In the genomic region with DNA sequence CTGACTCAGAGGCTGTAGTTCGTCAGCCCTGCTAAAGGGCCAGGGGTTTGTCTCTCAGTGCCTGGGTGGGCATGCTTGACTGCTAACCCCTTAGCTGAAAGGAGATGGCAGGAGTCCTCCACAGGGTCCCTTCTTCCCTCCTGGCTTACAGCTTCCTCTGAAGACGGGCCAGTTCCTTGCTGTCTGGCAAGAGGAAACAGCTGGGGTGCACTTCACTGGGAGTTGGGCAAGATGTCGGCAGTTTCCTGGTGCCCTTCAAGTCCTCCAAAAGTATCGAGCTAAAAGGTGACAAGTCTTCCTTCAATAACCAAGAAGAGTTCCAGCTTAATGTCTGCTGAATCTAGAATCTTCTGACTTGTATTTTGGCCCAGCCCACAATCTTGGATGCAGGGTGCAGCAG, we compare ENCODE assay signal across 11 cellular contexts. TPM values are rescaled to one million over a fixed set of nuclear protein-coding genes. Genes with fewer than 3 reads are reported as not detected.
DNase-seq lines count a peak whose midpoint lies in the region; ATAC-seq and TF ChIP-seq lines count a peak whose summit lies in the region.
"Had no signal": no experiment of that assay in that cellular context is flagged by ENCODE, and none has a peak within 500 bp of the region (broad histone marks: within the 10 kb centered on the region; RNA-seq: fewer than 3 reads in every experiment).

No MANE protein-coding gene starts in this region.

- no peak for TF ChIP-seq EP300 in sigmoid colon (IDR thresholded peaks at IDR 0.05)

- H3K9me3 Mint-ChIP-seq in endothelial cell (ENCODE audit: unreplicated experiment) = no peaks in the 10 kb centered on the region
- H3K9me3 Mint-ChIP-seq: CD4-positive, CD25-positive, alpha-beta regulatory T cell; WTC11 had no signal

- peak overlapping the region; percentile 1 to 34 (median 16) for H3K27ac ChIP-seq in sigmoid colon
- H3K27ac ChIP-seq: SJSA1 had no signal

- H3K27me3 ChIP-seq in sigmoid colon = no peaks in the 10 kb centered on the region
- H3K27me3 ChIP-seq: SJSA1 had no signal

- H3K36me3 ChIP-seq in sigmoid colon = peaks cover 40 to 95% (median 54%) of the 10 kb centered on the region in 4 donors

- intact Hi-C loops in sigmoid colon (cut with DNase I) = no loop called here

- peaks cover 10% of the 10 kb centered on the region for H3K4me1 Mint-ChIP-seq in endothelial cell (ENCODE audit: unreplicated experiment)
- H3K4me1 Mint-ChIP-seq: CD4-positive, CD25-positive, alpha-beta regulatory T cell; WTC11 had no signal

- ATAC-seq in GM18517 (IDR thresholded peaks at IDR 0.05; ENCODE audit: unreplicated experiment) (no peak), HG03196 (IDR thresholded peaks at IDR 0.05; ENCODE audit: unreplicated experiment) (no peak)
- ATAC-seq: WTC11 had no signal

- no peak overlapping the region for H3K4me3 ChIP-seq in sigmoid colon
- H3K4me3 ChIP-seq: SJSA1 had no signal

- peak; percentile 84 to 86 for DNase-seq in Kasumi-1 (lab: John Stamatoyannopoulos, UW)
- DNase-seq in endothelial cell (ENCODE audit: low spot score) = no peak
- no peak for DNase-seq in sigmoid colon
- no peak for DNase-seq in dedifferentiated amniotic fluid mesenchymal stem cell (ENCODE audit: extremely low spot score)
- DNase-seq: CD4-positive, CD25-positive, alpha-beta regulatory T cell; kidney glomerular epithelial cell; NCI-H526 had no signal

- no peaks in the 10 kb centered on the region for H3K9me3 ChIP-seq in sigmoid colon
- H3K9me3 ChIP-seq: SJSA1 had no signal

- peak overlapping the region; percentile 94 for H3K27ac Mint-ChIP-seq in endothelial cell (ENCODE audit: unreplicated experiment)
- H3K27ac Mint-ChIP-seq: CD4-positive, CD25-positive, alpha-beta regulatory T cell; WTC11 had no signal

- no peak overlapping the region for H3K4me3 Mint-ChIP-seq in endothelial cell (ENCODE audit: unreplicated experiment)
- H3K4me3 Mint-ChIP-seq: CD4-positive, CD25-positive, alpha-beta regulatory T cell; WTC11 had no signal

- 83% methylated on average over 4 of the region's 4 CpGs for WGBS in sigmoid colon, 2 donors

- TF ChIP-seq POLR2A in sigmoid colon (IDR thresholded peaks at IDR 0.05) = no peak

- TF ChIP-seq CTCF in endothelial cell (IDR thresholded peaks at IDR 0.05; ENCODE audit: unreplicated experiment) (no peak), sigmoid colon (IDR thresholded peaks at IDR 0.05) (no peak)

- peaks cover 2% of the 10 kb centered on the region for H3K27me3 Mint-ChIP-seq in endothelial cell (ENCODE audit: unreplicated experiment)
- H3K27me3 Mint-ChIP-seq: CD4-positive, CD25-positive, alpha-beta regulatory T cell had no signal

- no peaks in the 10 kb centered on the region for H3K4me1 ChIP-seq in sigmoid colon
- H3K4me1 ChIP-seq: SJSA1 had no signal

- H3K36me3 Mint-ChIP-seq in endothelial cell (ENCODE audit: low read depth, unreplicated experiment) = peaks cover 42% of the 10 kb centered on the region

RNA-seq across cellular contexts. Expression of a gene that starts 23.4 kb away (rescaled TPM):
- total RNA-seq in endothelial cell (ENCODE audit: unreplicated experiment) (83.9 TPM), sigmoid colon (10 to 100 TPM; 21.1 to 32.2 (median 29.7) TPM)
- 10 to 100 TPM; 31.0 to 48.6 (median 42.8) TPM for polyA plus RNA-seq in sigmoid colon

RNA-seq across cellular contexts. Expression of a gene that starts 32.6 kb away (rescaled TPM):
- 60.8 TPM for total RNA-seq in endothelial cell (ENCODE audit: unreplicated experiment)
- total RNA-seq in sigmoid colon = 10 to 100 TPM; 16.0 to 22.1 (median 17.9) TPM
- polyA plus RNA-seq in sigmoid colon = 10 to 100 TPM; 10.2 to 35.8 (median 12.0) TPM

RNA-seq across cellular contexts. Expression of a gene that starts 32.8 kb away (rescaled TPM):
- 63.4 TPM for total RNA-seq in endothelial cell (ENCODE audit: unreplicated experiment)
- total RNA-seq in sigmoid colon = 10 to 100 TPM; 26.6 to 51.5 (median 39.2) TPM
- 10 to 100 TPM; 73.3 to 96.4 (median 73.4) TPM for polyA plus RNA-seq in sigmoid colon

RNA-seq across cellular contexts. Expression of a gene that starts 42.2 kb away (rescaled TPM):
- total RNA-seq in endothelial cell (ENCODE audit: unreplicated experiment) (15.7 TPM), sigmoid colon (10 to 100 TPM; 18.1 to 40.7 (median 26.2) TPM)
- 10 to 100 TPM; 15.0 to 33.5 (median 19.0) TPM for polyA plus RNA-seq in sigmoid colon

RNA-seq across cellular contexts. Expression of a gene that starts 46.1 kb away (rescaled TPM):
- total RNA-seq in endothelial cell (ENCODE audit: unreplicated experiment) (657 TPM), sigmoid colon (100 to 1,000 TPM in 1 of 4 donors, 10 to 100 TPM in 3; 63.0 to 109 (median 87.1) TPM)
- polyA plus RNA-seq in sigmoid colon = 100 to 1,000 TPM in 2 of 3 donors, 10 to 100 TPM in 1; 69.9 to 130 (median 117) TPM

Comparison
In these comparisons a context has a peak if more than half of its experiments do, and no peak if none do; other contexts are left out.
1. DNase-seq: peak in Kasumi-1 (2 of 2); none in endothelial cell (single experiment), sigmoid colon (single experiment) and dedifferentiated amniotic fluid mesenchymal stem cell (single experiment).